In the genomic region with DNA sequence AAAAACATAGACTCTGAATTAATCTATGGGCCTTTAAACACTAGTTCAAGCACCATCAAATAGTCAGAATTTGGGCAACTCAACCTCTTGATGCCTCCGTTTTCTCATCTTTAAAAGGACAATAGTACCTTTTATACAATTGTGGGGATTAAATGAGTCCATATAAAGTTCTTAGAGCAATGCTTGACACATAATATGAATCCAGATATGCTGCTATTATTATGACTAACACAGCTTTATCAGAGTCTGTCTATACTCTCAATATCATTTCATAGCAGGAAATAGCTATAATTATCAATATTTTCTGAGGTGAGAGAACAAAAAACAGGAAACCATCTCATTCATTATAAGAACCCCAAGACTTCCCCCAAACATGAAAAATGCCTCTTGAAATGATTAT, we compare ENCODE assay signal across 8 cellular contexts.
"Had no signal": no experiment of that assay in that cellular context is flagged by ENCODE, and none has a peak within 500 bp of the region (broad histone marks: within the 10 kb centered on the region; RNA-seq: fewer than 3 reads in every experiment).

No MANE protein-coding gene starts in this region.

- H3K4me3 Mint-ChIP-seq: GM23338, H9, HFFc6 had no signal

- H3K27ac Mint-ChIP-seq: GM23338, H9, HFFc6 had no signal

- DNase-seq: GM23248, GOT3, H7, H9, HCEC 1CT, HFFc6 had no signal

- ATAC-seq: GM23338, HCT116 had no signal

- H3K4me1 Mint-ChIP-seq: GM23338, H9 had no signal
